Comparison of ENCODE assay signal across 8 cellular contexts in the genomic region with DNA sequence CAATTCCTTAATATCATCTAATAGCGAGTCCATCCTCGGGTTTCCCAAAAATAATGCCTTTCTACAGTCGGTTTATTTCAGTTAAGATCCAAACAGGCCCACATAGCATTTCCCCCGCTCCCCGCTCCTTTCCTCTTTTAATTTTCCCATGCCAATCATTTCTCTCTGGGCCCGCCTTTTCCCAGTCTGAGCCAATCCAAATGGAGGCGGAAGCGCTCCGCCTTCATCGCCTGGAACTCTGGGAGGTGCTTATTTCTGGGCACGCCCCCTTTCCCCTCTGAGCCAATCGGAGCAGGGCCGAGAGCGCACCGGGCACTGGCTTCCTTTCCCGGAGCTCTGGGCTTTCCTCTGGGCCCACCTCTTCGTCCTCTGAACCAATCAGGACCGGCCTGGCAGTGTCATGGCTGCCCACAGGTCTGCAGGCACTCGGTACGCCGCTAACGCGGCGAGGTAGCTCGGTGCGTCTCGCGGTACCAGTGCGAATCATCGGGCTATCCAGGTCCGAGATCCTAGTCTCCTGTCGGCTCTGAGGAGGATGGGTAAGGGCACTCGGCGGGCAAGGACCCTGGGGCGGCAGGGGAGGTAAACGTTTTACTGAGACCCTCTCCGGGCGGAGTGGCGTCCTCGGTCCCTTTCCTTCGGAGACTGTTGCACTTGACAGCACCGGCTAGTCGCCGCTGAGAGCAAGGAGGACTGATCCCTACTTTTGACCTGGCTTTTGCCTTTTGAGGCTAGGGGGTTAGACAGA. TPM values are rescaled to one million over a fixed set of nuclear protein-coding genes. Genes with fewer than 3 reads are reported as not detected.
DNase-seq lines count a peak whose midpoint lies in the region; ATAC-seq lines count a peak whose summit lies in the region.
"Not testable (repeated sequence)": the region's sequence is repeated elsewhere in the genome, so short reads cannot be mapped to it uniquely, and the experiment has no call there.

A gene with protein sequence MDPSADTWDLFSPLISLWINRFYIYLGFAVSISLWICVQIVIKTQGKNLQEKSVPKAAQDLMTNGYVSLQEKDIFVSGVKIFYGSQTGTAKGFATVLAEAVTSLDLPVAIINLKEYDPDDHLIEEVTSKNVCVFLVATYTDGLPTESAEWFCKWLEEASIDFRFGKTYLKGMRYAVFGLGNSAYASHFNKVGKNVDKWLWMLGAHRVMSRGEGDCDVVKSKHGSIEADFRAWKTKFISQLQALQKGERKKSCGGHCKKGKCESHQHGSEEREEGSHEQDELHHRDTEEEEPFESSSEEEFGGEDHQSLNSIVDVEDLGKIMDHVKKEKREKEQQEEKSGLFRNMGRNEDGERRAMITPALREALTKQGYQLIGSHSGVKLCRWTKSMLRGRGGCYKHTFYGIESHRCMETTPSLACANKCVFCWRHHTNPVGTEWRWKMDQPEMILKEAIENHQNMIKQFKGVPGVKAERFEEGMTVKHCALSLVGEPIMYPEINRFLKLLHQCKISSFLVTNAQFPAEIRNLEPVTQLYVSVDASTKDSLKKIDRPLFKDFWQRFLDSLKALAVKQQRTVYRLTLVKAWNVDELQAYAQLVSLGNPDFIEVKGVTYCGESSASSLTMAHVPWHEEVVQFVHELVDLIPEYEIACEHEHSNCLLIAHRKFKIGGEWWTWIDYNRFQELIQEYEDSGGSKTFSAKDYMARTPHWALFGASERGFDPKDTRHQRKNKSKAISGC (plus strand): TSS at position 390 of the 748 bp plus-strand sequence. CDS start 146 bp downstream, at position 536.

- not testable (repeated sequence) for H3K27me3 ChIP-seq in BLaER1

- not testable (repeated sequence) for H3K9me3 Mint-ChIP-seq in dendritic cell treated with granulocyte-macrophage colony-stimulating factor and Interleukin-4, amounts not matched to agents 40 ng/mL and 50 ng/mL, for 4 days

- not testable (repeated sequence) for H4K20me1 ChIP-seq in BLaER1

- intact Hi-C loops in dendritic cell treated with granulocyte-macrophage colony-stimulating factor and Interleukin-4, amounts not matched to agents 40 ng/mL and 50 ng/mL, for 4 days (cut with micrococcal nuclease): not testable (repeated sequence)

- H3K4me3 Mint-ChIP-seq in dendritic cell treated with granulocyte-macrophage colony-stimulating factor and Interleukin-4, amounts not matched to agents 40 ng/mL and 50 ng/mL, for 4 days: peak within 1 kb of the TSS; percentile 99

- not testable (repeated sequence) for H3K9me3 ChIP-seq in BLaER1

- peak within 1 kb of the TSS; percentile 70 for H3K27ac ChIP-seq in BLaER1

- H3K36me3 ChIP-seq in BLaER1: peaks cover 41% of the 10 kb centered on the region

- DNase-seq in NCI-H748 treated with DMSO at 0.1 percent for 48 hours (lab: John Stamatoyannopoulos, UW) (peak; percentile 94), left lobe of liver (ENCODE audit: low spot score) (peak; percentile 99)
- DNase-seq in activated CD4-positive, alpha-beta T cell treated with anti-CD3 and anti-CD28 coated beads, Interleukin-2, amount 50 U/mL, for 24 hours (ENCODE audit: low read depth in 1 of 2, low spot score in 1 of 2): peak; percentile 92 to 98
- peak; percentile 97 for DNase-seq in stimulated activated CD4-positive, alpha-beta T cell treated with anti-CD3 and anti-CD28 coated beads, Interleukin-2, amount 100 ng/mL, for 4 hours (ENCODE audit: low read depth)

- H3K27me3 Mint-ChIP-seq in dendritic cell treated with granulocyte-macrophage colony-stimulating factor and Interleukin-4, amounts not matched to agents 40 ng/mL and 50 ng/mL, for 4 days: not testable (repeated sequence)

- H3K4me1 ChIP-seq in BLaER1: peaks cover 18% of the 10 kb centered on the region

- H3K4me2 ChIP-seq in BLaER1: peak within 1 kb of the TSS; percentile 69

- peak within 1 kb of the TSS; percentile 97 for H3K27ac Mint-ChIP-seq in dendritic cell treated with granulocyte-macrophage colony-stimulating factor and Interleukin-4, amounts not matched to agents 40 ng/mL and 50 ng/mL, for 4 days

- ATAC-seq in GM19372 (IDR thresholded peaks at IDR 0.05; ENCODE audit: low read depth, unreplicated experiment): peak; percentile 85
- ATAC-seq in HG03558 (IDR thresholded peaks at IDR 0.05; ENCODE audit: extremely low read depth, unreplicated experiment): peak; percentile 71
- peak; percentile 85 for ATAC-seq in left lobe of liver

- H3K4me3 ChIP-seq in BLaER1: peak within 1 kb of the TSS; percentile 83

- H3K36me3 Mint-ChIP-seq in dendritic cell treated with granulocyte-macrophage colony-stimulating factor and Interleukin-4, amounts not matched to agents 40 ng/mL and 50 ng/mL, for 4 days (ENCODE audit: low read depth): peaks cover 58% of the 10 kb centered on the region

- peak within 1 kb of the TSS; percentile 88 for H3K9ac ChIP-seq in BLaER1

- peaks cover 13% of the 10 kb centered on the region for H3K4me1 Mint-ChIP-seq in dendritic cell treated with granulocyte-macrophage colony-stimulating factor and Interleukin-4, amounts not matched to agents 40 ng/mL and 50 ng/mL, for 4 days (ENCODE audit: low read depth)

RNA-seq across cellular contexts. Expression of the gene that starts here (rescaled TPM):
- 10.7 TPM for total RNA-seq in left lobe of liver

Comparison
In these comparisons a context has a peak if more than half of its experiments do, and no peak if none do; other contexts are left out.
1. Peak in every context shown above with its lines: DNase-seq, ATAC-seq, H3K4me3 ChIP-seq and H3K27ac ChIP-seq.